ENCODE assay signal across 1 cellular context in the genomic region with DNA sequence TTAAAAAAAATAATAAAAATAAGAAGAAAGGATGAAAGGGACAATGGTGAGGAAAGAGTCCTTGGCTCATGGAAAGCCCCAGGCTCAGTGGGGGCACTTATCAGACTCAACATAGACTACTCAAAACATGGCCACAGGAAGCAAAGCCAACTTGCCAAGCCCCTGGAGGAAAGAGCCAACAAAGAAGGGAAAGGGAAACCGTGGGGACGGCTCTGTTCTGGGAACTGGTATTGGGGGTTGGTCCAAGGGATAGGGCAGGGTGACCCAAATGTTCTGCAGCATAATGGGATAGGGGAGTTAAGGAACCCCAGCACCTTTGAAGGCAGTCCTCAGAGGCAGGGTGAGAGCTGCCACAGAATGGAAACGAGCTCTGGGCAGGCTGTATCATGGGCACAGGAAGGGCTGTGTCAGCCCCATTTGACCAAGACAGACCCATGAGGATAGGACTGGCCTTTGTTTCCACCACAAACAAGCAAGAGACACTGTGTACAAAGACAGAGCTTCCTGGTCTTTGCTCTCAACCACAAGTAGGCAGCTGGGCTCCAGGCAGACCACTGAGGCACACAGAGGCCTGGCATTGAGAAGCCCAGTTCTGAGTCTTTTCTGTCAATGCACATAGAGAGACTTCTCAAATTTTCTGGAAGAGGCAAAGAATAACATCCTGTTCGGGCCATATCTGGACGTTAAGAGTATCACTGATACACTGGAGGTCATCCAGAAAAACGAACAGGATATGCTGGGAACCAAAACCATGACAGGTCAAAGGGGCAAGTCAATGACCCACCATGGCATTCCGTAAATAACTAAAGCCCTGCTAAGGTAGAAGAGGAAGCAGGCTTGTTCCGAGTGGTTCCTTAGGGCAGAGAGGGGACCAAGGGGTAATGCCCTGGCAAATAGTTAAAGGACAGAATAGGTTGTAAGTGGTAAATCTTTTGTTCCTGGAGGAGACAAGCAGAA.
TF ChIP-seq lines count a peak whose summit lies in the region.

No MANE protein-coding gene starts in this region.

TF ChIP-seq in endothelial cell of umbilical vein, 7 proteins besides CTCF, POLR2A, EP300 and RAD21:
- TF ChIP-seq EZH2 (IDR thresholded peaks at IDR 0.05; ENCODE audit: borderline replicate concordance, low read depth, low read length, severe bottlenecking) = no peak
- no peak for TF ChIP-seq JUN (IDR thresholded peaks at IDR 0.05; ENCODE audit: borderline replicate concordance, insufficient read depth, insufficient read length, low read depth)
- TF ChIP-seq, protein P1, sequence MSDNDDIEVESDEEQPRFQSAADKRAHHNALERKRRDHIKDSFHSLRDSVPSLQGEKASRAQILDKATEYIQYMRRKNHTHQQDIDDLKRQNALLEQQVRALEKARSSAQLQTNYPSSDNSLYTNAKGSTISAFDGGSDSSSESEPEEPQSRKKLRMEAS (IDR thresholded peaks at IDR 0.05; ENCODE audit: insufficient read depth, insufficient read length) = no peak
- no peak for TF ChIP-seq MYC (IDR thresholded peaks at IDR 0.05; ENCODE audit: low read depth, low read length)
- TF ChIP-seq FOS (IDR thresholded peaks at IDR 0.05; ENCODE audit: borderline replicate concordance, insufficient read depth, low read length) = no peak
